Comparison of ENCODE assay signal across 8 cellular contexts in the genomic region with DNA sequence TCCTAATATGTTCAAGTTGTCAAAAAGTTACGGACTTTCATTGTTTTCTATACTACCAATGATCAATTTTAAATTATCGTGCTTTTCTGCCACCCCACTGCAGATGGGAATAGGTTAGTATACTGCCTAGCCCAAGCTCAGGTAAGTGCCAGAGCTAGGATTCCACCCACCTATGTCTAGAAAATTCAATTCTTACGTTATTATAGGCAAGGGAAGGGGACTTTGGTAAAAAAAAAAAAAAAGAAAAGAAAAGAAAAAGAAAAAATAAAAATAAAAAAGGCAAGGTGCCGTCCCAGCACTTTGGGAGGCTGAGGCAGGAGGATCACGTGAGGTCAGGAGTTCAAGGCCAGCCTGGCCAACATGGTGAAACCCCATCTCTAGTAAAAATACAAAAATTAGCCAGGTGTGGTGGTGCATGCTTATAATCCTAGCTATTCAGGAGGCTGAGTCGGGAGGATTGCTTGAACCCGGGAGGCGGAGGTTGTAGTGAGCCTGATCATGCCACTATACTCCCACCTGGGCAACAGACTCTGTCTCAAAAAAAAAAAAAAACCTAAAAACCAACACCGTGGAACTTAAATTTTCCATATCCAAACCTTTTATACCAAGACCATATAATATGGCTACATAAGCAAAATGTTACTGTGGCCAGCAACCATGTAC. TPM values are rescaled to one million over a fixed set of nuclear protein-coding genes. Genes with fewer than 3 reads are reported as not detected.
A peak's percentile ranks its signal among the peaks of the same experiment; 100 is the strongest.
DNase-seq lines count a peak whose midpoint lies in the region; TF ChIP-seq lines count a peak whose summit lies in the region.

No MANE protein-coding gene starts in this region.

- H3K27me3 ChIP-seq in H7 (ENCODE audit: control insufficient read depth, insufficient read depth, low read length) = no peaks in the 10 kb centered on the region
- H3K27me3 ChIP-seq in skeletal muscle satellite cell (ENCODE audit: control insufficient read depth, insufficient read depth, low read length) = no peaks in the 10 kb centered on the region

- TF ChIP-seq CTCF in WI38 (IDR thresholded peaks at IDR 0.05; ENCODE audit: low read depth, low read length) (no peak), fibroblast of the aortic adventitia (IDR thresholded peaks at IDR 0.05; ENCODE audit: insufficient read depth, low read length) (no peak)

- H3K9ac ChIP-seq in skeletal muscle satellite cell (ENCODE audit: low read depth, low read length) = peak overlapping the region; percentile 97

- H3K4me1 ChIP-seq in skeletal muscle satellite cell (ENCODE audit: control insufficient read depth, insufficient read depth, low read length) = peaks cover 13% of the 10 kb centered on the region

- peaks cover 8% of the 10 kb centered on the region for H3K36me3 ChIP-seq in H7 (replicated peaks; ENCODE audit: control insufficient read depth, insufficient read depth, low read length)
- H3K36me3 ChIP-seq in skeletal muscle satellite cell (ENCODE audit: insufficient read depth, low read length) = peaks cover 41% of the 10 kb centered on the region

- H3K4me3 ChIP-seq in H7 (ENCODE audit: insufficient read depth, low read depth, low read length) (peak overlapping the region; percentile 68), WI38 (ENCODE audit: low read depth, low read length) (peak overlapping the region; percentile 95), fibroblast of the aortic adventitia (ENCODE audit: low read depth, low read length) (peak overlapping the region; percentile 89), skeletal muscle satellite cell (ENCODE audit: low read length) (peak overlapping the region; percentile 91)

- no peaks in the 10 kb centered on the region for H3K9me3 ChIP-seq in skeletal muscle satellite cell (replicated peaks; ENCODE audit: low read length)

- DNase-seq in H7 (no peak), fibroblast of the aortic adventitia (ENCODE audit: low read depth) (no peak), A172 (ENCODE audit: low spot score) (no peak), SKM-1 (lab: John Stamatoyannopoulos, UW; ENCODE audit: unreplicated experiment) (no peak), OCI-M2 (lab: John Stamatoyannopoulos, UW; ENCODE audit: unreplicated experiment) (no peak)
- DNase-seq in activated effector memory CD4-positive, alpha-beta T cell treated with Interleukin-2 at 50 U/mL for 16 hours = no peak

- H3K4me2 ChIP-seq in skeletal muscle satellite cell (ENCODE audit: low read length) = peak overlapping the region; percentile 82

RNA-seq across cellular contexts. Expression of a gene that starts 1.3 kb away (rescaled TPM):
- total RNA-seq in H7 (2014; rRNA removed; shearing (Covaris generic)) = 46.7 and 64.9 TPM in 2 replicates
- 66.5 and 621 TPM in 2 replicates for total RNA-seq in fibroblast of the aortic adventitia (ENCODE audit: low replicate concordance)
- 310 and 589 TPM in 2 replicates for total RNA-seq in skeletal muscle satellite cell (2012; rRNA removed)
- total RNA-seq in A172 (2014; rRNA removed; shearing (Covaris generic)) = 621 and 649 TPM in 2 replicates

RNA-seq across cellular contexts. Expression of a gene that starts 39.7 kb away (rescaled TPM):
- 6.1 and 6.3 TPM in 2 replicates for total RNA-seq in H7 (2014; rRNA removed; shearing (Covaris generic))
- total RNA-seq in fibroblast of the aortic adventitia (ENCODE audit: low replicate concordance) = 4.8 and 22.3 TPM in 2 replicates
- 8.5 and 9.9 TPM in 2 replicates for total RNA-seq in skeletal muscle satellite cell (2012; rRNA removed)
- total RNA-seq in A172 (2014; rRNA removed; shearing (Covaris generic)) = 13.0 and 35.8 TPM in 2 replicates
